In the genomic region with DNA sequence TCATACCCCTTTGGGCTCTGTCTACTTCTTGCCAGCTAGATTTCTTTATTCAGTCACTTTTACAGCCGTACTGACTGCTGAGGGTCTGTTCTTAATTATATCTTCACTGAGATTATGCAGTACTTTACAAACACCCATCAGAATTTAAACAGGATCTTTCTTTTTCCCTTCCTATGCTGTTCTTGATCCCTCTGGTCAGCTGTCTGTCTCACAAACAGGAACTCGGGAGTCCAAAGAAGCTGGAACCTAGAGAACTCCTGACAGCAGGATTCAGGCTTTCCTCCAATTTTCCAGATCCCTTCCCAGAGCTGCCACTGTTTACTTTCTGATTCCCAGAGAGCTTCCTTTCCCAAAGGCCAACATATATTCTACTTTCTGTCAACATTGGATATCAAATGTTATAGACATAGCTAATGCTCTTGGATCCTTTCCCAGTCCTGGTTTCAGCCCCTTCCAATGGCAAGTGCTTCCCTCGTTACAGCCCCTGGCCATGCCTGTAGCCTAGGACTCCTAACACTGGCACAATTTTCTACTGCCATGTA, we compare ENCODE assay signal across 11 cellular contexts. TPM values are rescaled to one million over a fixed set of nuclear protein-coding genes. Genes with fewer than 3 reads are reported as not detected.
DNase-seq lines count a peak whose midpoint lies in the region; ATAC-seq, FAIRE-seq and TF ChIP-seq lines count a peak whose summit lies in the region.
"Had no signal": no experiment of that assay in that cellular context is flagged by ENCODE, and none has a peak within 500 bp of the region (broad histone marks: within the 10 kb centered on the region; RNA-seq: fewer than 3 reads in every experiment).

No MANE protein-coding gene starts in this region.

- H3K36me3 ChIP-seq in ascending aorta = peaks cover 9 to 12% of the 10 kb centered on the region in 2 donors
- H3K36me3 ChIP-seq in HepG2 (replicated peaks in 1 of 2; ENCODE audit: control insufficient read depth in 1 of 2, insufficient read depth in 2 of 2, low read length in 2 of 2) = 0 out of 5 replicates have a peak, but pooled peaks cover 0 to 3% of the 10 kb centered on the region in 2 experiments

- no peaks in the 10 kb centered on the region for H3K79me2 ChIP-seq in HepG2 (ENCODE audit: insufficient read depth, low read length)

- peaks cover 0 to 13% of the 10 kb centered on the region in 2 donors for H3K4me1 ChIP-seq in ascending aorta
- H3K4me1 ChIP-seq in HepG2 (ENCODE audit: insufficient read depth, low read length) = no peaks in the 10 kb centered on the region

- in situ Hi-C loops in HepG2 (cut with HindIII; ENCODE audit: extremely low pct_ligation_motif_present, low pct_unique_long_range_greater_than_20kb) = no loop called here

- H3K4me1 Mint-ChIP-seq in activated CD4-positive, alpha-beta T cell treated with anti-CD3 and anti-CD28 coated beads for 36 hours = peaks cover 29% of the 10 kb centered on the region
- H3K4me1 Mint-ChIP-seq in type B pancreatic cell (ENCODE audit: unreplicated experiment) = peaks cover 25% of the 10 kb centered on the region

- no peak overlapping the region for H3K9ac ChIP-seq in HepG2 (ENCODE audit: insufficient read depth, low read depth, low read length)

- H3K27ac ChIP-seq in ascending aorta (peak overlapping the region; percentile 55 to 62), HepG2 (ENCODE audit: extremely low read length, insufficient read depth, low read length) (no peak overlapping the region)

- DNase-seq in activated CD4-positive, alpha-beta T cell treated with anti-CD3 and anti-CD28 coated beads for 36 hours = no peak
- no peak for DNase-seq in activated CD4-positive, alpha-beta T cell treated with anti-CD3 and anti-CD28 coated beads for 4 hours
- DNase-seq in ascending aorta (ENCODE audit: low spot score in 2 of 2) = no peak
- peak; percentile 7 for DNase-seq in HepG2 (ENCODE audit: low spot score)
- DNase-seq in type B pancreatic cell (ENCODE audit: extremely low spot score, unreplicated experiment) = no peak
- no peak for DNase-seq in glomerular visceral epithelial cell (ENCODE audit: extremely low spot score)
- no peak for DNase-seq in amygdala (lab: John Stamatoyannopoulos, UW)
- no peak for DNase-seq in activated T-cell treated with anti-CD3 and anti-CD28 coated beads, Interleukin-2, amount 50 U/mL, for 1 hour
- DNase-seq: hippocampal formation, testis had no signal

- TF ChIP-seq CTCF in ascending aorta (IDR thresholded peaks at IDR 0.05) (no peak), HepG2 (CRISPR knock-in tag; IDR thresholded peaks at IDR 0.05) (no peak), type B pancreatic cell (conservative IDR thresholded peaks at IDR 0.05) (no peak)

- H3K27me3 ChIP-seq in ascending aorta = no peaks in the 10 kb centered on the region
- no peaks in the 10 kb centered on the region for H3K27me3 ChIP-seq in HepG2 (ENCODE audit: control insufficient read depth in 1 of 2, insufficient read depth in 2 of 2, low read length in 2 of 2)
- H3K27me3 ChIP-seq: testis had no signal

- BruUV-seq in HepG2 (replicated peaks; lab: Mats Ljungman, UMichigan) = no TSS peak

- intact Hi-C loops in activated CD4-positive, alpha-beta T cell treated with anti-CD3 and anti-CD28 coated beads for 36 hours (cut with DNase I, micrococcal nuclease) = no loop called here
- intact Hi-C loops in ascending aorta (cut with DNase I) (no loop called here), HepG2 (cut with micrococcal nuclease; ENCODE audit: unreplicated experiment) (no loop called here)

- no peak for FAIRE-seq in HepG2 (lab: Jason Lieb, UNC)

- no peaks in the 10 kb centered on the region for H4K20me1 ChIP-seq in HepG2 (ENCODE audit: insufficient read depth, low read length)

- TF ChIP-seq RAD21 in HepG2 (CRISPR knock-in tag; IDR thresholded peaks at IDR 0.05) = no peak

- H2AFZ ChIP-seq in HepG2 (ENCODE audit: low read length) = no peak overlapping the region

- TF ChIP-seq EP300 in HepG2 (IDR thresholded peaks at IDR 0.05; ENCODE audit: low read depth in 2 of 2, low read length in 2 of 2) (no peak), HepG2 (CRISPR knock-in tag; IDR thresholded peaks at IDR 0.05; ENCODE audit: borderline replicate concordance) (no peak)

- no peak overlapping the region for H3K4me3 ChIP-seq in ascending aorta
- no peak overlapping the region for H3K4me3 ChIP-seq in HepG2 (replicated peaks in 1 of 3; ENCODE audit: insufficient read depth in 1 of 3, low read depth in 2 of 3, low read length in 3 of 3)
- H3K4me3 ChIP-seq: testis had no signal

- H3K9me3 ChIP-seq in ascending aorta = no peaks in the 10 kb centered on the region
- no peaks in the 10 kb centered on the region for H3K9me3 ChIP-seq in HepG2 (ENCODE audit: low read length)
- H3K9me3 ChIP-seq: testis had no signal

- POLR2A ChIA-PET in activated CD4-positive, alpha-beta T cell treated with anti-CD3 and anti-CD28 coated beads for 36 hours (lab: Charles Lee) = no interaction called here
- POLR2A ChIA-PET in HepG2 (lab: Yijun Ruan, JAX) = no interaction called here

- no peaks in the 10 kb centered on the region for H3K27me3 Mint-ChIP-seq in activated CD4-positive, alpha-beta T cell treated with anti-CD3 and anti-CD28 coated beads for 36 hours
- H3K27me3 Mint-ChIP-seq in type B pancreatic cell = no peaks in the 10 kb centered on the region

- TF ChIP-seq POLR2A in HepG2 (IDR thresholded peaks at IDR 0.05; ENCODE audit: insufficient read depth in 1 of 2, low read depth in 2 of 2, low read length in 2 of 2) = no peak

- H3K4me2 ChIP-seq in HepG2 (ENCODE audit: low read depth, low read length) = no peak overlapping the region

- peak overlapping the region; percentile 0 for H3K27ac Mint-ChIP-seq in activated CD4-positive, alpha-beta T cell treated with anti-CD3 and anti-CD28 coated beads for 36 hours
- H3K27ac Mint-ChIP-seq in type B pancreatic cell = peak overlapping the region; percentile 1

- WGBS in HepG2 (ENCODE audit: low lambda C conversion rate) = 89% methylated on average over 3 of the region's 3 CpGs

- ATAC-seq in activated CD4-positive, alpha-beta T cell treated with anti-CD3 and anti-CD28 coated beads for 36 hours = no peak
- no peak for ATAC-seq in HepG2

- no peak overlapping the region for H3K4me3 Mint-ChIP-seq in activated CD4-positive, alpha-beta T cell treated with anti-CD3 and anti-CD28 coated beads for 36 hours
- no peak overlapping the region for H3K4me3 Mint-ChIP-seq in type B pancreatic cell
- H3K4me3 Mint-ChIP-seq: T-helper 1 cell treated with Interleukin-12 subunit alpha and Interleukin-12 subunit beta and Interleukin-4 antibody, amounts not matched to agents 30 μg/mL and 1 μg/mL, for 36 hours had no signal

- H3K36me3 Mint-ChIP-seq in activated CD4-positive, alpha-beta T cell treated with anti-CD3 and anti-CD28 coated beads for 36 hours (ENCODE audit: low read depth) = peaks cover 20% of the 10 kb centered on the region
- H3K36me3 Mint-ChIP-seq in type B pancreatic cell = peaks cover 45% of the 10 kb centered on the region

- no peaks in the 10 kb centered on the region for H3K9me3 Mint-ChIP-seq in activated CD4-positive, alpha-beta T cell treated with anti-CD3 and anti-CD28 coated beads for 36 hours (ENCODE audit: low read depth)
- H3K9me3 Mint-ChIP-seq in type B pancreatic cell = no peaks in the 10 kb centered on the region
- H3K9me3 Mint-ChIP-seq: T-helper 1 cell treated with Interleukin-12 subunit alpha and Interleukin-12 subunit beta and Interleukin-4 antibody, amounts not matched to agents 30 μg/mL and 1 μg/mL, for 36 hours had no signal

- CTCF ChIA-PET in activated CD4-positive, alpha-beta T cell treated with anti-CD3 and anti-CD28 coated beads for 36 hours (lab: Charles Lee) = interaction anchor here (0.7 to 6.0 kb wide), 6 partner anchors 12 to 72 kb away, joined by 3 to 35 read pairs (median 4); no protein-coding TSS in a partner anchor
- CTCF ChIA-PET in HepG2 (lab: Yijun Ruan, JAX; ENCODE audit: low intra/inter-chr PET ratio, low total read pairs) = no interaction called here

TF ChIP-seq in HepG2, 621 proteins besides CTCF, POLR2A, EP300 and RAD21 (continues in another document):
- TF ChIP-seq CENPX (CRISPR knock-in tag; IDR thresholded peaks at IDR 0.05) (no peak), ZNF121 (CRISPR knock-in tag; IDR thresholded peaks at IDR 0.05) (no peak), HOXD1 (CRISPR knock-in tag; IDR thresholded peaks at IDR 0.05) (no peak), POLR2AphosphoS2 (IDR thresholded peaks at IDR 0.05; ENCODE audit: low read depth, low read length) (no peak)

RNA-seq across cellular contexts. Expression of a gene that starts 59.5 kb away (rescaled TPM):
- total RNA-seq in activated CD4-positive, alpha-beta T cell treated with anti-CD3 and anti-CD28 coated beads for 36 hours = 10 to 100 TPM; 36.2 to 38.8 TPM
- total RNA-seq in ascending aorta (97.1 TPM), HepG2 (2016; rRNA removed; fragmentation: Illumina TruSeq; extraction: Trizol) (6.2 and 12.4 TPM in 2 replicates), type B pancreatic cell (ENCODE audit: low replicate concordance) (89.6 and 91.6 TPM in 2 replicates)
- 1.7 TPM in 2 replicates for total RNA-seq in HepG2 (2016; cell fraction: cytosol; rRNA removed; fragmentation: Illumina TruSeq; extraction: Trizol; ENCODE audit: low read depth)
- total RNA-seq in HepG2 (2016; cell fraction: insoluble cytoplasmic fraction; rRNA removed; fragmentation: Illumina TruSeq; extraction: Trizol) = 6.9 and 11.1 TPM in 2 replicates
- 3.0 and 3.9 TPM in 2 replicates for total RNA-seq in HepG2 (2016; cell fraction: membrane; rRNA removed; fragmentation: Illumina TruSeq; extraction: Trizol)
- 19.3 and 20.7 TPM in 2 replicates for total RNA-seq in HepG2 (2016; cell fraction: nucleus; rRNA removed; fragmentation: Illumina TruSeq; extraction: Trizol)
- polyA plus RNA-seq in HepG2 (2011; rRNA removed) = 9.0 and 9.9 TPM in 2 replicates
- polyA plus RNA-seq in HepG2 (2011; cell fraction: cytosol; rRNA removed) = 5.2 and 7.5 TPM in 2 replicates
- 12.2 and 12.9 TPM in 2 replicates for polyA plus RNA-seq in HepG2 (2011; cell fraction: nucleus; rRNA removed)
- 6.8 and 9.0 TPM in 2 replicates for polyA plus RNA-seq in HepG2 (2012)
- polyA plus RNA-seq in HepG2 (2016; cell fraction: cytosol; fragmentation: Illumina TruSeq; extraction: Trizol; ENCODE audit: low read depth) = 0.69 and 0.76 TPM in 2 replicates
- 3.5 and 4.1 TPM in 2 replicates for polyA plus RNA-seq in HepG2 (2016; cell fraction: insoluble cytoplasmic fraction; fragmentation: Illumina TruSeq; extraction: Trizol; ENCODE audit: low read depth)
- 1.8 and 2.0 TPM in 2 replicates for polyA plus RNA-seq in HepG2 (2016; cell fraction: membrane; fragmentation: Illumina TruSeq; extraction: Trizol; ENCODE audit: low read depth)
- polyA plus RNA-seq in HepG2 (2016; cell fraction: nucleus; fragmentation: Illumina TruSeq; extraction: Trizol; ENCODE audit: insufficient read depth, low read depth) = 17.9 and 18.5 TPM in 2 replicates
- 32.7 and 131 TPM in 2 replicates for polyA minus RNA-seq in HepG2 (2011; rRNA and poly(A)+ RNA removed; ENCODE audit: low replicate concordance)
- 14.0 and 16.7 TPM in 2 replicates for polyA minus RNA-seq in HepG2 (2011; cell fraction: cytosol; rRNA and poly(A)+ RNA removed)
- 14.4 and 22.9 TPM in 2 replicates for polyA minus RNA-seq in HepG2 (2011; cell fraction: nucleus; rRNA and poly(A)+ RNA removed)
